ENCODE assay signal across 1 cellular context in the genomic region with DNA sequence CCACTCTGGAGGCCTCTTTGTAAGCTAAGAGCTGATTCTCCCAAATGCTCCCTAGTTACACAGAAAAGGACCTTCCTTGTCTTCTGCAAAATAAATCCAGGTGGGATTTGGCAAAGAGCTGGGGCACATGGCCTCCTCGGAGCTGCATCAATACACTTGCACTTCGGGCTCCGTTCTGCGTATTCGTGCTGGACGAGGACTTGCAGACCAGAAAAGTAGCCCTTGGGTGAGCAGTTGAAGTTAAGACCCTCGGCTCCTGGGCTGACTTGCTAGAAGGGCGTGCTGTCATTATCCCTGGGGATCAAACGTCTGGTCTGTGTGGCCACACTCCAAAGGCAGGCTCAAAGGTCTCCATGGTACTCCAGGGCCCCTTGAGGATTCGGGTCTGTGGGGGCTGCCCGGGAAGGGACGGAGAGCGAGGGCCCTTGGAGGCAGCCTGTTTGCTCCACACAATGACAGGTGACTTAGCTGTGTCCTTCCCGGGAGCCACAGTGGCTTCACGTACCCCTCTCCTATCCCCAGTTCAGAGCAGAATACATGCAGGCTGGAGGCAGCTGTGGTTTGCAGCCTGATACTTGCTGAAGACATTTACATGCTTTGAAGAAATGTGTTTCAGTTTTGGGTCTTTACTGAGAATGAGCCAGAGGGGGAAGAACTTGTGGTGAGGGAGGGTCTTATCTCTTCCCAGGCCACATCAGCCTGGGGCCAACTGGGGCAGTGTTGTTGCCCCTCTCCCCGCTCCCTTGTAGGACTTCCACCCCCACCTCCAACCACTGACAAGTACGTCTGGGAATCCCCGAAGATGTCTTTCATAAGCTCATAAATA.
TF ChIP-seq lines count a peak whose summit lies in the region.

No MANE protein-coding gene starts in this region.

TF ChIP-seq in HEK293T, 16 proteins besides CTCF, POLR2A, EP300 and RAD21 (continued from another document):
- TF ChIP-seq ELF4 (IDR thresholded peaks at IDR 0.05), result no peak
- TF ChIP-seq TARDBP (IDR thresholded peaks at IDR 0.05), result no peak
TF ChIP-seq in HEK293T: peak in this region for 0.
